In the genomic region with DNA sequence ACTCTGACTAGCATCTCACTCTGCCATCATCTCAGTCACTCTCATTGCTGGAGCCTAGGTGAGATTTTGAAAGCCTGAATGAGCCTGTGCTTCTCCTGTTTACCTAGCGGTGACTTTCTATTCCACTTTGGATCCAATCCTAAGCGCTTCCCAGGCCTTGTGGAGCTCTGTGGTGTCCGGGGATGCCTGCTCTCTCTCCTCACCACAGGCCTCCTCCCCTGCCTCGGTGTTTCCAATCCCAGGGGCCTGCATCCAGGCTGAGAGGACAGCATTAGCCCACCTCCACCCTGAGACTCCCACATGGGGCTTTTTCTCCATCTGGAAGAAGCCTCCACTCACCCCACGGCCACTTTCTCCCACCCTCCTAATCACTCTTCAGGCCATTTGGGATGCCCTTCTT, we compare ENCODE assay signal across 29 cellular contexts.
"Had no signal": no experiment of that assay in that cellular context is flagged by ENCODE, and none has a peak within 500 bp of the region (broad histone marks: within the 10 kb centered on the region; RNA-seq: fewer than 3 reads in every experiment).

No MANE protein-coding gene starts in this region.

- H3K27me3 ChIP-seq: esophagus squamous epithelium, gastrocnemius medialis, left lung, neural progenitor cell, sigmoid colon, thyroid gland, vagina had no signal

- H3K4me1 Mint-ChIP-seq: naive thymus-derived CD4-positive, alpha-beta T cell; stimulated activated effector memory CD8-positive, alpha-beta T cell treated with anti-CD3 and anti-CD28 coated beads, Interleukin-12 subunit alpha, Interleukin-12 subunit beta, amount 100 ng/mL, for 72 hours had no signal

- FAIRE-seq: islet of Langerhans had no signal

- H3K4me1 ChIP-seq: esophagus squamous epithelium, gastrocnemius medialis, left lung, psoas muscle, sigmoid colon, stomach, thyroid gland, vagina had no signal

- H2AFZ ChIP-seq: neural progenitor cell had no signal

- H3K36me3 ChIP-seq: esophagus squamous epithelium, gastrocnemius medialis, heart right ventricle, left lung, neural progenitor cell, sigmoid colon, stomach, thyroid gland, vagina had no signal

- H3K4me3 ChIP-seq: coronary artery, esophagus squamous epithelium, gastrocnemius medialis, heart right ventricle, left lung, neural progenitor cell, psoas muscle, sigmoid colon, stomach, thyroid gland, vagina had no signal

- H3K27ac ChIP-seq: coronary artery, esophagus squamous epithelium, gastrocnemius medialis, heart right ventricle, left lung, neural progenitor cell, psoas muscle, sigmoid colon, stomach, thyroid gland, vagina had no signal

- H3K4me2 ChIP-seq: neural progenitor cell had no signal

- H3K9ac ChIP-seq: neural progenitor cell had no signal

- DNase-seq: dermis blood vessel endothelial cell; effector memory CD4-positive, alpha-beta T cell; erythroblast; esophagus squamous epithelium; gastrocnemius medialis; glutamatergic neuron; heart right ventricle; hippocampal formation; left cardiac atrium; left lung; mammary epithelial cell; mesendoderm; midbrain; naive thymus-derived CD4-positive, alpha-beta T cell; psoas muscle; right cardiac atrium; sigmoid colon; stimulated activated CD4-positive, alpha-beta T cell treated with anti-CD3 and anti-CD28 coated beads, Interleukin-2, amount 100 ng/mL, for 24 hours; stimulated activated CD4-positive, alpha-beta T cell treated with anti-CD3 and anti-CD28 coated beads, Interleukin-4, amount 100 ng/mL, for 24 hours; stimulated activated naive CD4-positive, alpha-beta T cell treated with Interleukin-2 at 50 U/mL for 16 hours; stomach; thyroid gland; trophoblast cell had no signal

- H3K4me3 Mint-ChIP-seq: nephron; neural progenitor cell; stimulated activated effector memory CD8-positive, alpha-beta T cell treated with anti-CD3 and anti-CD28 coated beads, Interleukin-12 subunit alpha, Interleukin-12 subunit beta, amount 100 ng/mL, for 72 hours had no signal

- H3K27ac Mint-ChIP-seq: naive thymus-derived CD4-positive, alpha-beta T cell; nephron; neural progenitor cell; stimulated activated effector memory CD8-positive, alpha-beta T cell treated with anti-CD3 and anti-CD28 coated beads, Interleukin-12 subunit alpha, Interleukin-12 subunit beta, amount 100 ng/mL, for 72 hours had no signal

- H3K36me3 Mint-ChIP-seq: naive thymus-derived CD4-positive, alpha-beta T cell; neural progenitor cell; stimulated activated effector memory CD8-positive, alpha-beta T cell treated with anti-CD3 and anti-CD28 coated beads, Interleukin-12 subunit alpha, Interleukin-12 subunit beta, amount 100 ng/mL, for 72 hours had no signal

- H3K9me3 ChIP-seq: esophagus squamous epithelium, gastrocnemius medialis, heart right ventricle, left lung, psoas muscle, sigmoid colon, thyroid gland, vagina had no signal
